ENCODE assay signal across 9 cellular contexts in the genomic region with DNA sequence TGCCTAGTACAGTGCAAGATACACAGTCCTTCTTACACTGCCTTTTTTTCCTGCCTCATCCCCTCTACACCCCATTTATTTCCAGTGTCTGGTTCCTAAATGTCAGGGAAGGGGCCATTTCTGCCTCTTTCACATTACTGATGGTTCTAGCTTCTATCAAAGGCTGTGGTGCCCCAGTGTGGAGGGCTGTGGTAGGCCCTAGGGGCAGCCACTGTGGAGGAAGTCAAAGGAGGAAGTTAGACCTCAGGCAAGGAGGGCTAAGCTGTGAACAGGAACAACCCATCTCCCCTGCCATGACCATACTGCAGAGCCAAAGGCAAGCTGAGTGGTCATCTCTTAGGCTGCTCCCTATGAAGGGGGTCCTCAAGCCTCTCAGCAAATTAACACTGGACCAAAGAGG.
DNase-seq lines count a peak whose midpoint lies in the region; ATAC-seq and TF ChIP-seq lines count a peak whose summit lies in the region.
"Had no signal": no experiment of that assay in that cellular context is flagged by ENCODE, and none has a peak within 500 bp of the region (broad histone marks: within the 10 kb centered on the region; RNA-seq: fewer than 3 reads in every experiment).

No MANE protein-coding gene starts in this region.

- TF ChIP-seq POLR2A in stomach (IDR thresholded peaks at IDR 0.05) = no peak

- H3K4me1 ChIP-seq in stomach = peaks cover 0 to 25% (median 2%) of the 10 kb centered on the region in 4 donors
- H3K4me1 ChIP-seq: psoas muscle had no signal

- intact Hi-C loops in stomach (cut with DNase I; ENCODE audit: low total_unique reads) = no loop called here

- H3K27me3 ChIP-seq in stomach = no peaks in the 10 kb centered on the region

- ATAC-seq in GM21825 (IDR thresholded peaks at IDR 0.05; ENCODE audit: unreplicated experiment) = peak; percentile 80
- ATAC-seq in esophagus mucosa = peak; percentile 68

- TF ChIP-seq CTCF in GM12864 (IDR thresholded peaks at IDR 0.05; ENCODE audit: low read depth, low read length, missing control alignments) = peak; percentile 33
- no peak for TF ChIP-seq CTCF in stomach (IDR thresholded peaks at IDR 0.05)

- DNase-seq in GM12864 (ENCODE audit: low read depth) (no peak), RPMI7951 (ENCODE audit: low read depth) (peak; percentile 32), stomach (peak; percentile 34), NCI-H2029 treated with DMSO at 0.1 percent for 48 hours (lab: John Stamatoyannopoulos, UW) (no peak), DMS114 treated with DMSO at 0.1 percent for 48 hours (lab: John Stamatoyannopoulos, UW; ENCODE audit: unreplicated experiment) (no peak), NCI-H526 treated with DMSO at 0.1 percent for 48 hours (lab: John Stamatoyannopoulos, UW) (no peak)

- no peak for TF ChIP-seq EP300 in stomach (IDR thresholded peaks at IDR 0.05)

- H3K36me3 ChIP-seq in stomach = no peaks in the 10 kb centered on the region

- H3K9me3 ChIP-seq in stomach = no peaks in the 10 kb centered on the region
- H3K9me3 ChIP-seq: psoas muscle had no signal

- H3K4me3 ChIP-seq in GM12864 (ENCODE audit: low read depth, low read length) (no peak overlapping the region), stomach (no peak overlapping the region)
- H3K4me3 ChIP-seq: psoas muscle had no signal

- peak overlapping the region in 1 of 5 donors; percentile 29 for H3K27ac ChIP-seq in stomach
- H3K27ac ChIP-seq: psoas muscle had no signal

Comparison
In these comparisons a context has a peak if more than half of its experiments do, and no peak if none do; other contexts are left out.
1. DNase-seq: peak in RPMI7951 (single experiment) and stomach (single experiment); none in GM12864 (single experiment), NCI-H2029 treated with DMSO at 0.1 percent for 48 hours (single experiment), DMS114 treated with DMSO at 0.1 percent for 48 hours (single experiment) and NCI-H526 treated with DMSO at 0.1 percent for 48 hours (single experiment).